ENCODE assay signal across 26 cellular contexts in the genomic region with DNA sequence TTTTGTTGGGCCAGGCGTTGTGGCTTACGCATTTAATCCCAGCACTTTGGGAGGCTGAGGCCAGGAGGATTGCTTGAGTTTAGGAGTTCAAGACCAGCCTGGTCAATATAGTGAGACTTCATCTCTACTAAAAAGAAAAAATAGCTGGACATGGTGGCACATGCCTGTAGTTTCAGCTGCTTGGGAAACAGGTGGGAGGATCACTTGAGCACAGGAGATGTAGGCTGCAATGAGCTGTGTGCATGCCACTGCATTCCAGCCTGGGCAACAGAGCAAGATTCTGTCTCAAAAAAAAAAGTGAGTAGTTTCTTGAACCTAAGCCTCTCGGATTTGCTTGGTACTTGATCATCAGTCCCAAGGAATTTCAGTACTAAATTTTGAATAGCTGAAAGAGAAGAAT.
"Had no signal": no experiment of that assay in that cellular context is flagged by ENCODE, and none has a peak within 500 bp of the region (broad histone marks: within the 10 kb centered on the region; RNA-seq: fewer than 3 reads in every experiment).

No MANE protein-coding gene starts in this region.

- H3K27ac Mint-ChIP-seq: endodermal cell had no signal

- H3K4me3 ChIP-seq: coronary artery, heart right ventricle, sigmoid colon, thyroid gland, upper lobe of right lung had no signal

- H3K27ac ChIP-seq: coronary artery, heart right ventricle, sigmoid colon, thyroid gland, upper lobe of right lung, WERI-Rb-1 had no signal

- H3K4me1 Mint-ChIP-seq: endodermal cell, neural crest cell had no signal

- H3K27me3 Mint-ChIP-seq: activated naive CD8-positive, alpha-beta T cell treated with anti-CD3 and anti-CD28 coated beads, Interleukin-2, amount 10 ng/mL, durations not matched to agents 7 days and 5 days; T-cell had no signal

- H3K4me3 Mint-ChIP-seq: activated naive CD8-positive, alpha-beta T cell treated with anti-CD3 and anti-CD28 coated beads, Interleukin-2, amount 10 ng/mL, durations not matched to agents 7 days and 5 days; endodermal cell; neural crest cell; T-cell; T-helper 2 cell treated with Interferon-gamma antibody and Interleukin-4, amounts not matched to agents 5 μg/mL and 100 μg/mL, for 36 hours had no signal

- H3K4me1 ChIP-seq: sigmoid colon, thyroid gland, upper lobe of right lung had no signal

- H3K27me3 ChIP-seq: heart right ventricle, sigmoid colon, thyroid gland, upper lobe of right lung had no signal

- H3K9me3 ChIP-seq: heart right ventricle, sigmoid colon, thyroid gland, upper lobe of right lung had no signal

- DNase-seq: activated CD4-positive, CD25-positive, alpha-beta regulatory T cell treated with anti-CD3 and anti-CD28 coated beads, Interleukin-2, amount 50 U/mL, for 72 hours; activated naive CD4-positive, alpha-beta T cell; activated naive CD8-positive, alpha-beta T cell treated with anti-CD3 and anti-CD28 coated beads, Interleukin-2, amount 10 ng/mL, durations not matched to agents 7 days and 5 days; amygdala; cerebellar nuclear complex; endodermal cell; foreskin fibroblast; heart right ventricle; islet precursor cell; left cardiac atrium; midbrain; occipital lobe; posterior cingulate gyrus; sigmoid colon; stimulated activated CD4-positive, alpha-beta T cell treated with anti-CD3 and anti-CD28 coated beads, Interleukin-2, amount 100 ng/mL, for 48 hours; stimulated activated CD8-positive, alpha-beta memory T cell treated with anti-CD3 and anti-CD28 coated beads, Interleukin-4, amount 100 ng/mL, for 48 hours; stimulated activated naive CD4-positive, alpha-beta T cell treated with Interleukin-2 at 50 U/mL for 16 hours; substantia nigra; T-cell; thyroid gland; upper lobe of right lung; WERI-Rb-1 had no signal

- H3K9me3 Mint-ChIP-seq: activated naive CD8-positive, alpha-beta T cell treated with anti-CD3 and anti-CD28 coated beads, Interleukin-2, amount 10 ng/mL, durations not matched to agents 7 days and 5 days; activated T-helper 2 cell treated with anti-CD3 and anti-CD28 coated beads, Interferon-gamma antibody, Interleukin-2, Interleukin-4, amounts not matched to agents 10 μg/mL and 5 μg/mL and 100 μg/mL, durations not matched to agents 14 hours and 24 hours and 36 hours; endodermal cell; neural crest cell; T-cell; T-helper 2 cell treated with Interferon-gamma antibody and Interleukin-4, amounts not matched to agents 5 μg/mL and 100 μg/mL, for 36 hours had no signal

- ATAC-seq: heart right ventricle, T-cell, upper lobe of right lung had no signal
